ENCODE assay signal across 8 cellular contexts in genomic region chr19:38337360-38337653, GRCh38. TPM values are rescaled to one million over a fixed set of nuclear protein-coding genes. Genes with fewer than 3 reads are reported as not detected.
A peak's percentile ranks its signal among the peaks of the same experiment; 100 is the strongest.
DNase-seq lines count a peak whose midpoint lies in the region; ATAC-seq, FAIRE-seq and TF ChIP-seq lines count a peak whose summit lies in the region.
"Had no signal": no experiment of that assay in that cellular context is flagged by ENCODE, and none has a peak within 500 bp of the region (broad histone marks: within the 10 kb centered on the region; RNA-seq: fewer than 3 reads in every experiment).

No MANE protein-coding gene starts in this region.

- POLR2A ChIA-PET in HCT116 (lab: Charles Lee) = no interaction called here

- H3K4me3 ChIP-seq in HCT116 (replicated peaks in 1 of 2; ENCODE audit: low read depth in 1 of 2, low read length in 2 of 2) (peak overlapping the region; percentile 66 to 77), gastroesophageal sphincter (peak overlapping the region; percentile 70 to 77), small intestine (ENCODE audit: low read depth in 1 of 2, low read length in 2 of 2) (peak overlapping the region in 1 of 2 donors; percentile 24)

- no peak for TF ChIP-seq EP300 in gastroesophageal sphincter (IDR thresholded peaks at IDR 0.05)

- H2AFZ ChIP-seq in HCT116 (ENCODE audit: low read depth, low read length, poor library complexity, severe bottlenecking) = no peak overlapping the region

- H3K79me2 ChIP-seq in HCT116 (ENCODE audit: insufficient read depth, low read length) = no peaks in the 10 kb centered on the region

- no peak for DNase-seq in HCT116 (ENCODE audit: low read depth, low spot score)
- DNase-seq in small intestine = no peak
- DNase-seq in NCI-H187 (lab: John Stamatoyannopoulos, UW) = no peak
- DNase-seq in GM12892 (ENCODE audit: insufficient read length) = no peak
- DNase-seq in SKM-1 treated with dmso at 0.1 percent for 144 hours (lab: John Stamatoyannopoulos, UW; ENCODE audit: unreplicated experiment) = no peak

- H3K9ac ChIP-seq in HCT116 (ENCODE audit: low read length) = peak overlapping the region; percentile 56

- no peaks in the 10 kb centered on the region for H3K9me2 ChIP-seq in HCT116 (ENCODE audit: insufficient read depth)

- no peaks in the 10 kb centered on the region for H4K20me1 ChIP-seq in HCT116 (ENCODE audit: insufficient read depth)

- H3K4me2 ChIP-seq in HCT116 (ENCODE audit: low read length) = peak overlapping the region; percentile 84

- CTCF ChIA-PET in HCT116 (lab: Charles Lee) = interaction anchor here (0.9 to 2.1 kb wide), 4 partner anchors 37 to 438 kb away, joined by 3 to 5 read pairs (median 3); partner anchors contain the start of genes FAM98C, GGN and PSMD8

- TF ChIP-seq POLR2A in HCT116 (IDR thresholded peaks at IDR 0.05; ENCODE audit: borderline replicate concordance, extremely low read depth, insufficient read depth, insufficient read length) (no peak), gastroesophageal sphincter (IDR thresholded peaks at IDR 0.05) (no peak), GM12892 (IDR thresholded peaks at IDR 0.05; ENCODE audit: low read depth, low read length) (no peak)

- no peaks in the 10 kb centered on the region for H3K36me3 ChIP-seq in HCT116 (ENCODE audit: control insufficient read depth in 1 of 2, insufficient read depth in 2 of 2, low read length in 2 of 2)
- peaks cover 0 to 38% of the 10 kb centered on the region in 2 donors for H3K36me3 ChIP-seq in gastroesophageal sphincter
- no peaks in the 10 kb centered on the region for H3K36me3 ChIP-seq in small intestine (ENCODE audit: control insufficient read depth in 2 of 2, insufficient read depth in 2 of 2, low read length in 2 of 2)

- RAD21 ChIA-PET in HCT116 (lab: Charles Lee; ENCODE audit: low non-redundant PET in 1 of 2, low total read pairs in 2 of 2, uncharacterized antibody in 2 of 2, unreplicated experiment in 2 of 2) = interaction anchor here in 1 of 2 experiments (1.0 kb wide), 1 partner anchor 93 kb away, joined by 4 read pairs; no protein-coding TSS in a partner anchor

- intact Hi-C loops in HCT116 (cut with micrococcal nuclease) = no loop called here

- FAIRE-seq in small intestine (lab: Jason Lieb, UNC) (no peak), GM12892 (lab: Jason Lieb, UNC) (no peak)

- WGBS in gastroesophageal sphincter (ENCODE audit: low coverage in 1 of 2), 2 donors = 61 to 71% methylated on average over 6 to 8 of the region's 10 CpGs
- 51 to 64% (median 58%) methylated on average over 10 of the region's 10 CpGs for WGBS in small intestine, 3 donors

- H3K9me3 ChIP-seq in HCT116 (ENCODE audit: control insufficient read depth in 1 of 2, insufficient read depth in 1 of 2, low read depth in 1 of 2, low read length in 2 of 2) = no peaks in the 10 kb centered on the region
- H3K9me3 ChIP-seq in gastroesophageal sphincter = no peaks in the 10 kb centered on the region
- H3K9me3 ChIP-seq in small intestine (ENCODE audit: control insufficient read depth, low read depth) = no peaks in the 10 kb centered on the region

- H3K27ac ChIP-seq in HCT116 (ENCODE audit: low read depth, low read length) (peak overlapping the region; percentile 71), VCaP (peak overlapping the region; percentile 79), gastroesophageal sphincter (peak overlapping the region in 3 of 4 donors; percentile 96 to 99 (median 97)), small intestine (ENCODE audit: low read depth in 1 of 2, low read length in 1 of 2) (peak overlapping the region; percentile 7 to 38)

- TF ChIP-seq RAD21 in HCT116 (IDR thresholded peaks at IDR 0.05; ENCODE audit: low read depth) = no peak

- peaks cover 8 to 26% of the 10 kb centered on the region in 2 experiments for H3K4me1 ChIP-seq in HCT116 (ENCODE audit: control insufficient read depth in 1 of 2, insufficient read depth in 2 of 2, low read length in 2 of 2)
- peaks cover 0 to 27% (median 7%) of the 10 kb centered on the region in 3 donors for H3K4me1 ChIP-seq in gastroesophageal sphincter
- H3K4me1 ChIP-seq in small intestine (ENCODE audit: control insufficient read depth in 2 of 2, insufficient read depth in 1 of 2, low read depth in 1 of 2, low read length in 1 of 2) = no peaks in the 10 kb centered on the region

- TF ChIP-seq CTCF in HCT116 (IDR thresholded peaks at IDR 0.05 in 2 of 3, conservative IDR thresholded peaks at IDR 0.05 in 1 of 3; ENCODE audit: borderline replicate concordance in 1 of 3, insufficient read depth in 1 of 3, low read depth in 2 of 3, low read length in 2 of 3) (no peak), VCaP (conservative IDR thresholded peaks at IDR 0.05) (no peak), gastroesophageal sphincter (IDR thresholded peaks at IDR 0.05) (no peak)

- TSS peak; percentile 65 for BruUV-seq in HCT116 (replicated peaks; lab: Mats Ljungman, UMichigan)

- H3K27me3 ChIP-seq in HCT116 (ENCODE audit: insufficient read depth, low read length) (no peaks in the 10 kb centered on the region), gastroesophageal sphincter (no peaks in the 10 kb centered on the region), small intestine (ENCODE audit: control insufficient read depth in 2 of 2, insufficient read depth in 2 of 2, low read length in 2 of 2) (no peaks in the 10 kb centered on the region)

- ATAC-seq in HCT116 = no peak
- ATAC-seq in gastroesophageal sphincter = no peak

TF ChIP-seq in HCT116, 20 proteins besides CTCF, POLR2A, EP300 and RAD21:
- TF ChIP-seq JUND (IDR thresholded peaks at IDR 0.05) = no peak
- TF ChIP-seq ATF3 (IDR thresholded peaks at IDR 0.05) = no peak
- no peak for TF ChIP-seq SIN3A (IDR thresholded peaks at IDR 0.05; ENCODE audit: low read depth)
- no peak for TF ChIP-seq CEBPB (IDR thresholded peaks at IDR 0.05; ENCODE audit: low read depth)
- no peak for TF ChIP-seq ELF1 (IDR thresholded peaks at IDR 0.05; ENCODE audit: borderline replicate concordance, low read depth)
- TF ChIP-seq FOSL1 (IDR thresholded peaks at IDR 0.05; ENCODE audit: low read depth) = no peak
- no peak for TF ChIP-seq SRF (IDR thresholded peaks at IDR 0.05; ENCODE audit: low read depth)
- TF ChIP-seq MAX (IDR thresholded peaks at IDR 0.05) = no peak
- no peak for TF ChIP-seq EGR1 (IDR thresholded peaks at IDR 0.05; ENCODE audit: low read depth)

RNA-seq across cellular contexts. Expression of gene CATSPERG, which starts 1.7 kb away (rescaled TPM):
- total RNA-seq in HCT116 (2021; ENCODE audit: unreplicated experiment) = 3.5 TPM
- polyA plus RNA-seq in HCT116 (2012) = 1.5 and 2.5 TPM in 2 replicates
- total RNA-seq in gastroesophageal sphincter = 1 to 10 TPM in 3 of 4 donors, under 1 TPM in 1; 0.07 to 4.7 (median 2.6) TPM
- 1 to 10 TPM; 1.9 to 3.4 (median 2.0) TPM for polyA plus RNA-seq in small intestine
- polyA plus RNA-seq in GM12892 (2012; ENCODE audit: missing spikeins) = 2.0 TPM

RNA-seq across cellular contexts. Expression of gene KCNK6, which starts 17.7 kb away (rescaled TPM):
- total RNA-seq in HCT116 (2021; ENCODE audit: unreplicated experiment) = 11.0 TPM
- 11.4 and 12.1 TPM in 2 replicates for polyA plus RNA-seq in HCT116 (2012)
- total RNA-seq in gastroesophageal sphincter = 1 to 10 TPM; 2.3 to 9.3 (median 6.1) TPM
- polyA plus RNA-seq in small intestine = 1 to 10 TPM; 2.7 to 7.5 (median 2.9) TPM
- 0.28 TPM for polyA plus RNA-seq in GM12892 (2012; ENCODE audit: missing spikeins)

RNA-seq across cellular contexts. Expression of gene YIF1B, which starts 21.6 kb away (rescaled TPM):
- total RNA-seq in HCT116 (2021; ENCODE audit: unreplicated experiment) = 67.5 TPM
- polyA plus RNA-seq in HCT116 (2012) = 109 and 112 TPM in 2 replicates
- 10 to 100 TPM; 14.0 to 20.7 (median 17.1) TPM for total RNA-seq in gastroesophageal sphincter
- polyA plus RNA-seq in small intestine = 10 to 100 TPM; 13.0 to 73.1 (median 15.4) TPM
- 24.5 TPM for polyA plus RNA-seq in GM12892 (2012; ENCODE audit: missing spikeins)

RNA-seq across cellular contexts. Expression of gene C19orf33, which starts 33.3 kb away (rescaled TPM):
- total RNA-seq in HCT116 (2021; ENCODE audit: unreplicated experiment) = 135 TPM
- polyA plus RNA-seq in HCT116 (2012) = 383 and 389 TPM in 2 replicates
- 10 to 100 TPM in 1 of 4 donors, 1 to 10 TPM in 2, not detected in 1; 4.7 to 48.7 (median 7.9) TPM for total RNA-seq in gastroesophageal sphincter
- polyA plus RNA-seq in small intestine = 1,000 to 10,000 TPM in 2 of 3 donors, 100 to 1,000 TPM in 1; 478 to 2,753 (median 1,798) TPM
- not detected for polyA plus RNA-seq in GM12892 (2012; ENCODE audit: missing spikeins)
- total RNA-seq: activated CD8-positive, alpha-beta memory T cell treated with anti-CD3 and anti-CD28 coated beads for 36 hours had no signal

RNA-seq across cellular contexts. Expression of gene PSMD8, which starts 37.1 kb away (rescaled TPM):
- 195 TPM for total RNA-seq in HCT116 (2021; ENCODE audit: unreplicated experiment)
- polyA plus RNA-seq in HCT116 (2012) = 287 and 325 TPM in 2 replicates
- total RNA-seq in gastroesophageal sphincter = 100 to 1,000 TPM; 161 to 208 (median 171) TPM
- polyA plus RNA-seq in small intestine = 100 to 1,000 TPM; 147 to 182 (median 149) TPM
- polyA plus RNA-seq in GM12892 (2012; ENCODE audit: missing spikeins) = 151 TPM

Comparison
In these comparisons a context has a peak if more than half of its experiments do, and no peak if none do; other contexts are left out.
1. H3K27ac ChIP-seq: peak in every context shown above with its lines; median percentile 97 in gastroesophageal sphincter; 79 in VCaP; 71 in HCT116; 22 in small intestine.